ENCODE assay signal across 1 cellular context in genomic region chr22:35656284-35656752, GRCh38.
TF ChIP-seq lines count a peak whose summit lies in the region.

No MANE protein-coding gene starts in this region.

TF ChIP-seq in HepG2, 621 proteins besides CTCF, POLR2A, EP300 and RAD21:
- no peak for TF ChIP-seq PAXIP1 (CRISPR knock-in tag; conservative IDR thresholded peaks at IDR 0.05)
- no peak for TF ChIP-seq HES4 (CRISPR knock-in tag; IDR thresholded peaks at IDR 0.05; ENCODE audit: borderline replicate concordance)
- no peak for TF ChIP-seq YY1 (IDR thresholded peaks at IDR 0.05; ENCODE audit: insufficient read depth, insufficient replicate concordance, low read depth, low read length)
- TF ChIP-seq STAT5B (CRISPR knock-in tag; IDR thresholded peaks at IDR 0.05), result no peak
